Comparison of ENCODE assay signal across 1 cellular context in the genomic region with DNA sequence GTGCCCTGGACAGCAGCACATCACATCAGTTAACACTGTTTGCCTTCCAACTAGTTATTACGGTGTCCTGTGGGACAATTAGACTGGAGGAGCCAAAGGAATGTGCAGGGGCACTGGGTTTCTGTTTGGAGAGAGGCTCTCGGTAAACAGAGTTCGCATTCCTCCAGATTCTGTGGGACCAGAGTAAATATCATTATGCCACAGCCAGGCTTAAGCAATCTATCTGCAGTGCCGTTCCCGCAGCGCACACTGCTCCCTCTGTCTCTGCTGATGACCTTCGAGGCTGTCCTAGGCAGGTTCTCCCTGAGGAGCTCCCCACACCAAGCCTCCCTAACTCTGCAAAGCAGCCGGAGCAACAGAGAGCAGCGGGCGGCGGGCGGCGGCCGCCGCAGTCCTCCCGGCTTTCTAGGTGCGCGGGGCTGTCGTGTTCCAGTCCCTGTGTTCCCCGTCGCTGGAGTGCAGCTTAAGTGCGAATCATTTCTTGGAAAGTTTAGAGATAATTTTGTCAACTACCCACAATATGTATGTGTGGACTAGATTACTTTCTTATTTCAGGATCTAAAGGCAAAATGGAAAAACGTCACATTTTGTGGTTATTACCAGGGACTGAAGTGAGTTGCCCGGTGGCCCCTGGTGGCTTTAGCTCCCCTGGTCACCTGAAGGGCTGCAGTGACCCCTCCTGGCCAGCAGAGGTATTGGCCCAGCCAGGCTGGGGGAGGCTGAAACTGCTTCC.
TF ChIP-seq lines count a peak whose summit lies in the region.

No MANE protein-coding gene starts in this region.

TF ChIP-seq in SK-N-SH treated with all-trans-retinoic acid at 6 μM for 48 hours, 23 proteins besides CTCF, POLR2A, EP300 and RAD21 (continued from another document):
- TF ChIP-seq CREB5 (CRISPR knock-in tag; IDR thresholded peaks at IDR 0.05; ENCODE audit: low read depth): no peak
